In genomic region chr2:188512456-188512855, GRCh38 we compare ENCODE assay signal across 8 cellular contexts.
DNase-seq lines count a peak whose midpoint lies in the region; ATAC-seq and TF ChIP-seq lines count a peak whose summit lies in the region.

No MANE protein-coding gene starts in this region.

- H3K27me3 Mint-ChIP-seq in nephron (ENCODE audit: low read depth): no peaks in the 10 kb centered on the region

- no peak overlapping the region for H3K4me3 Mint-ChIP-seq in nephron

- H3K9me3 Mint-ChIP-seq in nephron: no peaks in the 10 kb centered on the region

- peaks cover under 1% of the 10 kb centered on the region for H3K4me1 Mint-ChIP-seq in nephron

- peak overlapping the region in 1 of 3 experiments; percentile 48 for H3K27ac Mint-ChIP-seq in nephron

- ATAC-seq in HG02885 (IDR thresholded peaks at IDR 0.05; ENCODE audit: poor library complexity, unreplicated experiment) (peak; percentile 71), GM21737 (IDR thresholded peaks at IDR 0.05; ENCODE audit: unreplicated experiment) (no peak)

- TF ChIP-seq CTCF in GM12864 (IDR thresholded peaks at IDR 0.05; ENCODE audit: low read depth, low read length, missing control alignments) (peak; percentile 24), nephron (IDR thresholded peaks at IDR 0.05; ENCODE audit: unreplicated experiment in 3 of 3) (peak; percentile 61 to 77 (median 70))

- H3K36me3 Mint-ChIP-seq in nephron (ENCODE audit: low read depth): no peaks in the 10 kb centered on the region

- H3K4me3 ChIP-seq in GM12864 (ENCODE audit: low read depth, low read length): no peak overlapping the region

- DNase-seq in GM12864 (ENCODE audit: low read depth) (no peak), NCI-H510A (lab: John Stamatoyannopoulos, UW) (peak; percentile 11), cerebellar cortex (ENCODE audit: low spot score) (peak; percentile 35), hepatic stellate cell (ENCODE audit: low spot score) (no peak), HuH-7.5 (ENCODE audit: low spot score) (no peak)

Comparison
In these comparisons a context has a peak if more than half of its experiments do, and no peak if none do; other contexts are left out.
1. DNase-seq: peak in NCI-H510A (single experiment) and cerebellar cortex (single experiment); none in GM12864 (single experiment), hepatic stellate cell (single experiment) and HuH-7.5 (single experiment).